In the genomic region with DNA sequence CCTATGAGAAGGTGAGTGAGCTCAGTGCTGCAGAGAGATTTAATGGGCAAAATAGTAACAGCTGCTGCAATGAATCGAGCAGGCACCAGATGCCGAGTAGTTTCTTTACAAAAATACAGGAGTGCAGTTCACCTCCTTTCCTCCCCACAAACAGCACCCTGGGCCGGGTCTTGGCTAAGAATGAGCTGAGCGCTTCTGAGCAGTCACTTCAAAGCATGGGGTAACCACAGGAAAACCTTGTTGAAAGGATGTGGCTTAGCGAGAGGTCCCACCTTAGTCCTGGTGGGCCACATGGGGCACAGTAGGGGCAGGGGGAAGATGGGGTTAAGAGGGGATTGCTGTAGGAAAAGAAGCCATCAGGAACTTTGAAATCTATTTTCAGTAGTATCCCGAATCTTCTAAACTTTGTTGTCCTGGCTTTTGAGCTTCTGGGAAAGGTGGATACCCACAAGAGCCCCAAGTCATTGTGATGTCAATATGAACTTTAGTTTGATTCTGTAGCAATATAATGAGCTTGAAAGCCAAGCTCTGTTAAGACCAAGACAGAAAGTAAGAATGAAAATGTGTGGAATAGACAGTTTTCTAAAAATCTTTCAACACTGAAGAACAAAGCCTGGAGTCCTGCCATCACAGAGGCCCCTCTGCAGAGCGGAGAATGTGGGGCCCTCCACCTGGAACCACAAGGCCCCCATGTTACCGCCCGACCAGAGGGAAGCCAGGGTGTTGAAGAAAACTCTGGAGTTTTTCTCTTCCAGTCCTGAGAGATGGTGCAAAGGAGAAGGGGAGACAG, we compare ENCODE assay signal across 10 cellular contexts.
DNase-seq lines count a peak whose midpoint lies in the region; ATAC-seq and TF ChIP-seq lines count a peak whose summit lies in the region.
"Had no signal": no experiment of that assay in that cellular context is flagged by ENCODE, and none has a peak within 500 bp of the region (broad histone marks: within the 10 kb centered on the region; RNA-seq: fewer than 3 reads in every experiment).

No MANE protein-coding gene starts in this region.

- H3K4me1 Mint-ChIP-seq in activated CD8-positive, alpha-beta T cell treated with anti-CD3 and anti-CD28 coated beads, Interleukin-2, amount 10 ng/mL, durations not matched to agents 7 days and 5 days (ENCODE audit: low read depth): peaks cover 42% of the 10 kb centered on the region
- peaks cover 11% of the 10 kb centered on the region for H3K4me1 Mint-ChIP-seq in nephron progenitor cell

- H3K36me3 Mint-ChIP-seq in activated CD8-positive, alpha-beta T cell treated with anti-CD3 and anti-CD28 coated beads, Interleukin-2, amount 10 ng/mL, durations not matched to agents 7 days and 5 days (ENCODE audit: low read depth): peaks cover 6% of the 10 kb centered on the region
- H3K36me3 Mint-ChIP-seq in nephron progenitor cell (ENCODE audit: low read depth): no peaks in the 10 kb centered on the region

- H3K27ac Mint-ChIP-seq in activated CD8-positive, alpha-beta T cell treated with anti-CD3 and anti-CD28 coated beads, Interleukin-2, amount 10 ng/mL, durations not matched to agents 7 days and 5 days: peak overlapping the region; percentile 88
- H3K27ac Mint-ChIP-seq in nephron progenitor cell: no peak overlapping the region

- CTCF ChIA-PET in activated CD8-positive, alpha-beta T cell treated with anti-CD3 and anti-CD28 coated beads, Interleukin-2, amount 10 ng/mL, durations not matched to agents 7 days and 5 days (lab: Charles Lee): interaction anchor here (0.9 to 2.3 kb wide), 12 partner anchors 8 to 347 kb away, joined by 3 to 31 read pairs (median 4); no protein-coding TSS in a partner anchor

- H3K4me3 Mint-ChIP-seq in activated CD8-positive, alpha-beta T cell treated with anti-CD3 and anti-CD28 coated beads, Interleukin-2, amount 10 ng/mL, durations not matched to agents 7 days and 5 days: peak overlapping the region; percentile 59
- no peak overlapping the region for H3K4me3 Mint-ChIP-seq in nephron progenitor cell

- no peak for TF ChIP-seq CTCF in nephron progenitor cell (IDR thresholded peaks at IDR 0.05)

- POLR2A ChIA-PET in activated CD8-positive, alpha-beta T cell treated with anti-CD3 and anti-CD28 coated beads, Interleukin-2, amount 10 ng/mL, durations not matched to agents 7 days and 5 days (lab: Charles Lee): interaction anchor here (1.0 to 1.4 kb wide), 3 partner anchors 64 to 279 kb away, joined by 6 read pairs; no protein-coding TSS in a partner anchor

- DNase-seq in NCI-H1694 (lab: John Stamatoyannopoulos, UW) (peak; percentile 48), amniotic stem cell (lab: John Stamatoyannopoulos, UW) (no peak), retina (no peak), nephron progenitor cell (no peak)
- DNase-seq in activated CD8-positive, alpha-beta T cell treated with anti-CD3 and anti-CD28 coated beads, Interleukin-2, amount 10 ng/mL, durations not matched to agents 7 days and 5 days: peak; percentile 94
- DNase-seq in activated naive CD8-positive, alpha-beta T cell treated with anti-CD3 and anti-CD28 coated beads, Interleukin-2, amount 50 U/mL, for 16 hours (ENCODE audit: low read depth, low spot score): peak; percentile 21
- peak; percentile 26 to 42 for DNase-seq in stimulated activated CD8-positive, alpha-beta memory T cell treated with anti-CD3 and anti-CD28 coated beads, Interleukin-2, amount 100 ng/mL, for 1 hour (ENCODE audit: low read depth in 2 of 2)
- DNase-seq: DMS53, NCI-H1417 treated with DMSO at 0.1 percent for 48 hours had no signal

- no peaks in the 10 kb centered on the region for H3K9me3 Mint-ChIP-seq in activated CD8-positive, alpha-beta T cell treated with anti-CD3 and anti-CD28 coated beads, Interleukin-2, amount 10 ng/mL, durations not matched to agents 7 days and 5 days (ENCODE audit: insufficient read depth)
- H3K9me3 Mint-ChIP-seq in nephron progenitor cell: peaks cover 28% of the 10 kb centered on the region

- peak; percentile 98 for ATAC-seq in activated CD8-positive, alpha-beta T cell treated with anti-CD3 and anti-CD28 coated beads, Interleukin-2, amount 10 ng/mL, durations not matched to agents 7 days and 5 days
- ATAC-seq in HG02840 (IDR thresholded peaks at IDR 0.05; ENCODE audit: low FRiP score, unreplicated experiment): no peak

- peaks cover 31% of the 10 kb centered on the region for H3K27me3 Mint-ChIP-seq in activated CD8-positive, alpha-beta T cell treated with anti-CD3 and anti-CD28 coated beads, Interleukin-2, amount 10 ng/mL, durations not matched to agents 7 days and 5 days (ENCODE audit: low read depth)
- H3K27me3 Mint-ChIP-seq in nephron progenitor cell (ENCODE audit: low read depth, poor library complexity): peaks cover 6% of the 10 kb centered on the region

Comparison
In these comparisons a context has a peak if more than half of its experiments do, and no peak if none do; other contexts are left out.
1. DNase-seq: peak in NCI-H1694 (single experiment), activated CD8-positive, alpha-beta T cell treated with anti-CD3 and anti-CD28 coated beads, Interleukin-2, amount 10 ng/mL, durations not matched to agents 7 days and 5 days (single experiment), activated naive CD8-positive, alpha-beta T cell treated with anti-CD3 and anti-CD28 coated beads, Interleukin-2, amount 50 U/mL, for 16 hours (single experiment) and stimulated activated CD8-positive, alpha-beta memory T cell treated with anti-CD3 and anti-CD28 coated beads, Interleukin-2, amount 100 ng/mL, for 1 hour (2 of 2); none in amniotic stem cell (single experiment), retina (single experiment) and nephron progenitor cell (single experiment).